In the genomic region with DNA sequence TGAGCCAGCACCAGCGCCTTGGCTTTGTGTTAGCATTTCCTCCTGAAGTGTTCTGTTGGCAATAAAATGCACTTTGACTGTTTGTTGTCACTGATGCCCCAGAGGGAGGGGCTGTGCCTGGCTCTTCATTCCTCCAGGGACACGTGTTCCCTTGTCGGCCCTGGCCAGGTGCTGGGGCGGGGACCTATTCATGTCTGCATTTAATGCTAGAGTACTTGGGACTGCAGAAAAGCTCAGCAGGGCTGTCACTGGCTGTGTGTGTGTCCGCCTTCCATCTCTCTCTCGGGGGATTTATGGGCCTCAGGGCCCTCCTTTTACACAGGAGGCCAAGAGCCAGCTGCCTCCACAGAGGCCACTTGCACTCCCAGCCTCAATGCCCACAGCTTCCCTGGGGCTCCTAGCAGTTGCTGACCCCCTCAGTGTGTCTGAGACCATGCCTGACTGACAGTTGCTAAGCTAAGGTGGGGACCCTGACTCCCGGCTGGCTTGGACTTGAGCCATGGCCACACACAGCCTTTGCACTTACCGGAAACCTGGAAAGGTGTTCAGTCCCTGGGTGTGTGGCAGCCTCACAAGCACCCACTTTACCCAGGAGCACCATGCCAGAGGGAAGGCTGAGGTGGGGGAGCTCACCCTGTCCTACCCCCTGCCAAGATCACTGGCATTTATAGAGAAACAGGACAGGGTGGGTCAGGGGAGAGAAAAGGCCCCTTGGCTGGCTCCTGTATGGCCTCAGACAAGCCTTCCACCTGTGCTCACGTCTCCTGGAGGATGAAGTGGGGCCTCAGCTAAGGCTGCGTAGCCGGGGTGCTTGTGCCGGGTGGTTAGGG, we compare ENCODE assay signal across 1 cellular context.
TF ChIP-seq lines count a peak whose summit lies in the region.

No MANE protein-coding gene starts in this region.

TF ChIP-seq in HepG2, 621 proteins besides CTCF, POLR2A, EP300 and RAD21 (continued from another document):
- TF ChIP-seq, protein P1, sequence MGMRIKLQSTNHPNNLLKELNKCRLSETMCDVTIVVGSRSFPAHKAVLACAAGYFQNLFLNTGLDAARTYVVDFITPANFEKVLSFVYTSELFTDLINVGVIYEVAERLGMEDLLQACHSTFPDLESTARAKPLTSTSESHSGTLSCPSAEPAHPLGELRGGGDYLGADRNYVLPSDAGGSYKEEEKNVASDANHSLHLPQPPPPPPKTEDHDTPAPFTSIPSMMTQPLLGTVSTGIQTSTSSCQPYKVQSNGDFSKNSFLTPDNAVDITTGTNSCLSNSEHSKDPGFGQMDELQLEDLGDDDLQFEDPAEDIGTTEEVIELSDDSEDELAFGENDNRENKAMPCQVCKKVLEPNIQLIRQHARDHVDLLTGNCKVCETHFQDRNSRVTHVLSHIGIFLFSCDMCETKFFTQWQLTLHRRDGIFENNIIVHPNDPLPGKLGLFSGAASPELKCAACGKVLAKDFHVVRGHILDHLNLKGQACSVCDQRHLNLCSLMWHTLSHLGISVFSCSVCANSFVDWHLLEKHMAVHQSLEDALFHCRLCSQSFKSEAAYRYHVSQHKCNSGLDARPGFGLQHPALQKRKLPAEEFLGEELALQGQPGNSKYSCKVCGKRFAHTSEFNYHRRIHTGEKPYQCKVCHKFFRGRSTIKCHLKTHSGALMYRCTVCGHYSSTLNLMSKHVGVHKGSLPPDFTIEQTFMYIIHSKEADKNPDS (CRISPR knock-in tag; IDR thresholded peaks at IDR 0.05) = peak; percentile 66; the same call in 1 of the 2 replicates
- TF ChIP-seq, protein P2, sequence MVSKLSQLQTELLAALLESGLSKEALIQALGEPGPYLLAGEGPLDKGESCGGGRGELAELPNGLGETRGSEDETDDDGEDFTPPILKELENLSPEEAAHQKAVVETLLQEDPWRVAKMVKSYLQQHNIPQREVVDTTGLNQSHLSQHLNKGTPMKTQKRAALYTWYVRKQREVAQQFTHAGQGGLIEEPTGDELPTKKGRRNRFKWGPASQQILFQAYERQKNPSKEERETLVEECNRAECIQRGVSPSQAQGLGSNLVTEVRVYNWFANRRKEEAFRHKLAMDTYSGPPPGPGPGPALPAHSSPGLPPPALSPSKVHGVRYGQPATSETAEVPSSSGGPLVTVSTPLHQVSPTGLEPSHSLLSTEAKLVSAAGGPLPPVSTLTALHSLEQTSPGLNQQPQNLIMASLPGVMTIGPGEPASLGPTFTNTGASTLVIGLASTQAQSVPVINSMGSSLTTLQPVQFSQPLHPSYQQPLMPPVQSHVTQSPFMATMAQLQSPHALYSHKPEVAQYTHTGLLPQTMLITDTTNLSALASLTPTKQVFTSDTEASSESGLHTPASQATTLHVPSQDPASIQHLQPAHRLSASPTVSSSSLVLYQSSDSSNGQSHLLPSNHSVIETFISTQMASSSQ (IDR thresholded peaks at IDR 0.05; ENCODE audit: low read depth) = no peak
- TF ChIP-seq, protein P2 (CRISPR knock-in tag; IDR thresholded peaks at IDR 0.05; ENCODE audit: borderline replicate concordance) = 0 out of 2 replicates have a peak, but pooled peaks have one; percentile 23
- TF ChIP-seq SKI (IDR thresholded peaks at IDR 0.05; ENCODE audit: partially characterized antibody) = peak; percentile 51
- TF ChIP-seq NFIC (IDR thresholded peaks at IDR 0.05; ENCODE audit: low read length) = no peak
- TF ChIP-seq SP5 (CRISPR knock-in tag; IDR thresholded peaks at IDR 0.05; ENCODE audit: borderline replicate concordance, low read depth) = peak; percentile 65; the same call in 1 of the 2 replicates
- peak; percentile 39; the same call in 1 of the 2 replicates for TF ChIP-seq ZFX (CRISPR knock-in tag; IDR thresholded peaks at IDR 0.05; ENCODE audit: low read depth)
- TF ChIP-seq, protein P3, sequence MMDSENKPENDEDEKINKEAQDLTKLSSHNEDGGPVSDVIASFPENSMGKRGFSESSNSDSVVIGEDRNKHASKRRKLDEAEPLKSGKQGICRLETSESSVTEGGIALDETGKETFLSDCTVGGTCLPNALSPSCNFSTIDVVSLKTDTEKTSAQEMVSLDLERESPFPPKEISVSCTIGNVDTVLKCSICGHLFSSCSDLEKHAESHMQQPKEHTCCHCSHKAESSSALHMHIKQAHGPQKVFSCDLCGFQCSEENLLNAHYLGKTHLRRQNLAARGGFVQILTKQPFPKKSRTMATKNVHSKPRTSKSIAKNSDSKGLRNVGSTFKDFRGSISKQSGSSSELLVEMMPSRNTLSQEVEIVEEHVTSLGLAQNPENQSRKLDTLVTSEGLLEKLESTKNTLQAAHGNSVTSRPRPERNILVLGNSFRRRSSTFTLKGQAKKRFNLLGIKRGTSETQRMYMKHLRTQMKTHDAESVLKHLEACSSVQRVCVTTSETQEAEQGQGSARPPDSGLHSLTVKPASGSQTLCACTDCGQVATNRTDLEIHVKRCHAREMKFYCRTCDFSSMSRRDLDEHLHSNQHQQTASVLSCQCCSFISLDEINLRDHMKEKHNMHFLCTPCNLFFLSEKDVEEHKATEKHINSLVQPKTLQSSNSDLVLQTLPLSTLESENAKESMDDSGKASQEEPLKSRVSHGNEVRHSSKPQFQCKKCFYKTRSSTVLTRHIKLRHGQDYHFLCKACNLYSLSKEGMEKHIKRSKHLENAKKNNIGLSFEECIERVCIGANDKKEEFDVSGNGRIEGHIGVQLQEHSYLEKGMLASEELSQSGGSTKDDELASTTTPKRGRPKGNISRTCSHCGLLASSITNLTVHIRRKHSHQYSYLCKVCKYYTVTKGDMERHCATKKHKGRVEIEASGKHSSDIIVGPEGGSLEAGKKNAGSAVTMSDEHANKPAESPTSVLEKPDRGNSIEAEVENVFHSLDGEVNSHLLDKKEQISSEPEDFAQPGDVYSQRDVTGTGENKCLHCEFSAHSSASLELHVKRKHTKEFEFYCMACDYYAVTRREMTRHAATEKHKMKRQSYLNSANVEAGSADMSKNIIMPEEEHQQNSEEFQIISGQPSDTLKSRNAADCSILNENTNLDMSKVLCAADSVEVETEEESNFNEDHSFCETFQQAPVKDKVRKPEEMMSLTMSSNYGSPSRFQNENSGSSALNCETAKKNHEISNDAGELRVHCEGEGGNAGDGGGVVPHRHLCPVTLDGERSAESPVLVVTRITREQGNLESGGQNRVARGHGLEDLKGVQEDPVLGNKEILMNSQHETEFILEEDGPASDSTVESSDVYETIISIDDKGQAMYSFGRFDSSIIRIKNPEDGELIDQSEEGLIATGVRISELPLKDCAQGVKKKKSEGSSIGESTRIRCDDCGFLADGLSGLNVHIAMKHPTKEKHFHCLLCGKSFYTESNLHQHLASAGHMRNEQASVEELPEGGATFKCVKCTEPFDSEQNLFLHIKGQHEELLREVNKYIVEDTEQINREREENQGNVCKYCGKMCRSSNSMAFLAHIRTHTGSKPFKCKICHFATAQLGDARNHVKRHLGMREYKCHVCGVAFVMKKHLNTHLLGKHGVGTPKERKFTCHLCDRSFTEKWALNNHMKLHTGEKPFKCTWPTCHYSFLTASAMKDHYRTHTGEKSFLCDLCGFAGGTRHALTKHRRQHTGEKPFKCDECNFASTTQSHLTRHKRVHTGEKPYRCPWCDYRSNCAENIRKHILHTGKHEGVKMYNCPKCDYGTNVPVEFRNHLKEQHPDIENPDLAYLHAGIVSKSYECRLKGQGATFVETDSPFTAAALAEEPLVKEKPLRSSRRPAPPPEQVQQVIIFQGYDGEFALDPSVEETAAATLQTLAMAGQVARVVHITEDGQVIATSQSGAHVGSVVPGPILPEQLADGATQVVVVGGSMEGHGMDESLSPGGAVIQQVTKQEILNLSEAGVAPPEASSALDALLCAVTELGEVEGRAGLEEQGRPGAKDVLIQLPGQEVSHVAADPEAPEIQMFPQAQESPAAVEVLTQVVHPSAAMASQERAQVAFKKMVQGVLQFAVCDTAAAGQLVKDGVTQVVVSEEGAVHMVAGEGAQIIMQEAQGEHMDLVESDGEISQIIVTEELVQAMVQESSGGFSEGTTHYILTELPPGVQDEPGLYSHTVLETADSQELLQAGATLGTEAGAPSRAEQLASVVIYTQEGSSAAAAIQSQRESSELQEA (CRISPR knock-in tag; IDR thresholded peaks at IDR 0.05; ENCODE audit: not compliant biosample characterization) = no peak
- TF ChIP-seq FOXA1 (IDR thresholded peaks at IDR 0.05) = no peak
- no peak for TF ChIP-seq FOXA1 (CRISPR knock-in tag; IDR thresholded peaks at IDR 0.05)
- no peak for TF ChIP-seq NR1H2 (CRISPR knock-in tag; IDR thresholded peaks at IDR 0.05; ENCODE audit: borderline replicate concordance, low read depth)
- TF ChIP-seq ZNF446 (CRISPR knock-in tag; IDR thresholded peaks at IDR 0.05) = no peak
- 0 out of 2 replicates have a peak, but pooled peaks have one; percentile 19 for TF ChIP-seq NR2C2 (CRISPR knock-in tag; IDR thresholded peaks at IDR 0.05; ENCODE audit: borderline replicate concordance)
- TF ChIP-seq NONO (IDR thresholded peaks at IDR 0.05) = no peak
- TF ChIP-seq NONO (CRISPR knock-in tag; conservative IDR thresholded peaks at IDR 0.05) = 0 out of 2 replicates have a peak, but pooled peaks have one; percentile 39
- TF ChIP-seq ZNF383 (CRISPR knock-in tag; IDR thresholded peaks at IDR 0.05; ENCODE audit: borderline replicate concordance) = peak; percentile 70; the same call in 1 of the 2 replicates
- TF ChIP-seq AHR (CRISPR knock-in tag; IDR thresholded peaks at IDR 0.05) = no peak
- no peak for TF ChIP-seq KLF13 (CRISPR knock-in tag; IDR thresholded peaks at IDR 0.05)
- TF ChIP-seq ZSCAN9 (CRISPR knock-in tag; IDR thresholded peaks at IDR 0.05; ENCODE audit: borderline replicate concordance) = no peak
- TF ChIP-seq, protein P4, sequence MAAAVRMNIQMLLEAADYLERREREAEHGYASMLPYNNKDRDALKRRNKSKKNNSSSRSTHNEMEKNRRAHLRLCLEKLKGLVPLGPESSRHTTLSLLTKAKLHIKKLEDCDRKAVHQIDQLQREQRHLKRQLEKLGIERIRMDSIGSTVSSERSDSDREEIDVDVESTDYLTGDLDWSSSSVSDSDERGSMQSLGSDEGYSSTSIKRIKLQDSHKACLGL (CRISPR knock-in tag; IDR thresholded peaks at IDR 0.05) = 0 out of 2 replicates have a peak, but pooled peaks have one; percentile 44
- peak; percentile 55; the same call in 1 of the 2 replicates for TF ChIP-seq ZNF501 (CRISPR knock-in tag; IDR thresholded peaks at IDR 0.05)
- no peak for TF ChIP-seq SNRNP70 (IDR thresholded peaks at IDR 0.05; ENCODE audit: low read depth, low read length)
- TF ChIP-seq, protein P5, sequence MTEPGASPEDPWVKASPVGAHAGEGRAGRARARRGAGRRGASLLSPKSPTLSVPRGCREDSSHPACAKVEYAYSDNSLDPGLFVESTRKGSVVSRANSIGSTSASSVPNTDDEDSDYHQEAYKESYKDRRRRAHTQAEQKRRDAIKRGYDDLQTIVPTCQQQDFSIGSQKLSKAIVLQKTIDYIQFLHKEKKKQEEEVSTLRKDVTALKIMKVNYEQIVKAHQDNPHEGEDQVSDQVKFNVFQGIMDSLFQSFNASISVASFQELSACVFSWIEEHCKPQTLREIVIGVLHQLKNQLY (CRISPR knock-in tag; IDR thresholded peaks at IDR 0.05) = peak; percentile 24; the same call in 1 of the 2 replicates
- TF ChIP-seq TARDBP (CRISPR knock-in tag; IDR thresholded peaks at IDR 0.05) = 0 out of 2 replicates have a peak, but pooled peaks have one; percentile 30
- TF ChIP-seq PHF21A (CRISPR knock-in tag; IDR thresholded peaks at IDR 0.05) = peak; percentile 32; the same call in 1 of the 2 replicates
- TF ChIP-seq NPAS2 (CRISPR knock-in tag; IDR thresholded peaks at IDR 0.05; ENCODE audit: borderline replicate concordance) = no peak
- TF ChIP-seq MEIS1 (CRISPR knock-in tag; IDR thresholded peaks at IDR 0.05; ENCODE audit: borderline replicate concordance) = 0 out of 2 replicates have a peak, but pooled peaks have one; percentile 23
- TF ChIP-seq, protein P6, sequence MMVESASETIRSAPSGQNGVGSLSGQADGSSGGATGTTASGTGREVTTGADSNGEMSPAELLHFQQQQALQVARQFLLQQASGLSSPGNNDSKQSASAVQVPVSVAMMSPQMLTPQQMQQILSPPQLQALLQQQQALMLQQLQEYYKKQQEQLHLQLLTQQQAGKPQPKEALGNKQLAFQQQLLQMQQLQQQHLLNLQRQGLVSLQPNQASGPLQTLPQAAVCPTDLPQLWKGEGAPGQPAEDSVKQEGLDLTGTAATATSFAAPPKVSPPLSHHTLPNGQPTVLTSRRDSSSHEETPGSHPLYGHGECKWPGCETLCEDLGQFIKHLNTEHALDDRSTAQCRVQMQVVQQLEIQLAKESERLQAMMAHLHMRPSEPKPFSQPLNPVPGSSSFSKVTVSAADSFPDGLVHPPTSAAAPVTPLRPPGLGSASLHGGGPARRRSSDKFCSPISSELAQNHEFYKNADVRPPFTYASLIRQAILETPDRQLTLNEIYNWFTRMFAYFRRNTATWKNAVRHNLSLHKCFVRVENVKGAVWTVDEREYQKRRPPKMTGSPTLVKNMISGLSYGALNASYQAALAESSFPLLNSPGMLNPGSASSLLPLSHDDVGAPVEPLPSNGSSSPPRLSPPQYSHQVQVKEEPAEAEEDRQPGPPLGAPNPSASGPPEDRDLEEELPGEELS (CRISPR knock-in tag; IDR thresholded peaks at IDR 0.05) = peak; percentile 42; the same call in 1 of the 2 replicates
- TF ChIP-seq ZNF761 (CRISPR knock-in tag; conservative IDR thresholded peaks at IDR 0.05) = 0 out of 2 replicates have a peak, but pooled peaks have one; percentile 57
